ENCODE assay signal across 33 cellular contexts in the genomic region with DNA sequence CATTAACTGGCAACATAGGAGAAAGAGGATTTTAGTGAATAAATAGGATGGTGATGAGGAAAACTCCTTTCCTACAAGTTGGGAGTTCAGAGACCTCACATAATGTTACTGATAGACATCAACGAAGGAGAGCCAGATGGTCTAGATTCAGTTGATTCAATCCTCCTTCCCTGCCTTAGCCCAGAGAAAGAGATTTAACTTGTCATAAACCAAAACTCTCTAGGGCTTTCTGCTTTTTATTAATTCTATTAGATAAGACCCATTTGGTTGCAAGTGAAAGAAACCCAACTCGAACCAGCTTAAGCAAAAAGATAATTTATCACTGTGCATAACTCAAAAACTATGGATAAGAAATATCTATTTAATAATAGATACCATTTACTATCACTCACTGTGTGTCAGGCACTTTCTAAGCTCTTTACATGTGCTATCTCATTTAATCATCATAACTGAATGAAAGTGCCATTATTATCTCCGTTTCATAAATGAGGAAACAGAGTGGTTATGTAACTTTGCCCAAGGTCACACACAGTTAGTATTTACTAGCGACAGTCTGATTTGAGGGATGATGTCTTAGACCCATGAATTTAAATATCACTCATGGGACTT. TPM values are rescaled to one million over a fixed set of nuclear protein-coding genes. Genes with fewer than 3 reads are reported as not detected.
"Had no signal": no experiment of that assay in that cellular context is flagged by ENCODE, and none has a peak within 500 bp of the region (broad histone marks: within the 10 kb centered on the region; RNA-seq: fewer than 3 reads in every experiment).

No MANE protein-coding gene starts in this region.

- H3K4me3 ChIP-seq: SJSA1 had no signal

- ATAC-seq: activated CD4-positive, alpha-beta T cell treated with anti-CD3 and anti-CD28 coated beads for 36 hours; activated CD4-positive, CD25-positive, alpha-beta regulatory T cell treated with anti-CD3 and anti-CD28 coated beads, Interleukin-2, amount 50 U/mL, for 24 hours; activated CD8-positive, alpha-beta T cell treated with anti-CD3 and anti-CD28 coated beads, Interleukin-2, amount 10 ng/mL, durations not matched to agents 7 days and 5 days; activated naive CD8-positive, alpha-beta T cell treated with anti-CD3 and anti-CD28 coated beads, Interleukin-2, amount 50 U/mL, for 24 hours; WTC11 had no signal

- DNase-seq: activated CD4-positive, alpha-beta T cell treated with anti-CD3 and anti-CD28 coated beads for 36 hours; activated CD4-positive, alpha-beta T cell treated with anti-CD3 and anti-CD28 coated beads, Interleukin-2, amount 10 ng/mL, durations not matched to agents 7 days and 5 days; activated CD4-positive, alpha-beta T cell treated with anti-CD3 and anti-CD28 coated beads, Interleukin-2, amount 50 U/mL, for 48 hours; activated CD8-positive, alpha-beta T cell treated with anti-CD3 and anti-CD28 coated beads, Interleukin-2, amount 10 ng/mL, durations not matched to agents 7 days and 5 days; activated naive CD4-positive, alpha-beta T cell treated with anti-CD3 and anti-CD28 coated beads, Interleukin-2, amount 10 ng/mL, durations not matched to agents 7 days and 5 days; activated naive CD8-positive, alpha-beta T cell treated with anti-CD3 and anti-CD28 coated beads, Interleukin-2, amount 50 U/mL, for 24 hours; activated T-cell treated with anti-CD3 and anti-CD28 coated beads, Interleukin-2, amount 50 U/mL, for 24 hours; anterior cingulate cortex; cerebellar nuclear complex; cortex of kidney; MM.1S; NCI-H1092 treated with DMSO at 0.1 percent for 48 hours; NCI-H1417; NCI-H146; NCI-H187; NCI-H2029 treated with DMSO at 0.1 percent for 48 hours; NCI-H2171 treated with DMSO at 0.1 percent for 48 hours; NCI-H2227 treated with DMSO at 0.1 percent for 48 hours; NCI-H446 treated with DMSO at 0.1 percent for 48 hours; NCI-H526; NCI-H748 treated with DMSO at 0.1 percent for 48 hours; NK-92 treated with Interleukin-12 subunit alpha and Interleukin-12 subunit beta, amount 100 ng/mL, for 24 hours; OCI-M1; Right ventricle myocardium superior; SW 1271; T-helper 1 cell; T1000 had no signal

- H3K36me3 ChIP-seq: SJSA1 had no signal

- H3K9me3 ChIP-seq: SJSA1 had no signal

- H3K27ac ChIP-seq: KMS-11, SJSA1 had no signal

RNA-seq across cellular contexts. Expression of gene UNC5C, which starts 4.3 kb away (rescaled TPM):
- total RNA-seq: activated CD4-positive, alpha-beta T cell treated with anti-CD3 and anti-CD28 coated beads, Interleukin-2, amount 10 ng/mL, durations not matched to agents 7 days and 5 days; activated CD8-positive, alpha-beta T cell treated with anti-CD3 and anti-CD28 coated beads, Interleukin-2, amount 10 ng/mL, durations not matched to agents 7 days and 5 days; bronchial epithelial cell; T-helper 2 cell treated with Interferon-gamma antibody and Interleukin-4, amounts not matched to agents 100 ng/mL and 5 ng/mL, for 36 hours had no signal
